2 cellular contexts compared by ENCODE assay signal in genomic region chr22:43153916-43154315, GRCh38.
TF ChIP-seq lines count a peak whose summit lies in the region.

No MANE protein-coding gene starts in this region.

TF ChIP-seq in IMR-90, 13 proteins besides CTCF, POLR2A, EP300 and RAD21:
- no peak for TF ChIP-seq USF2 (IDR thresholded peaks at IDR 0.05; ENCODE audit: low read depth, low read length)
- TF ChIP-seq FOS (IDR thresholded peaks at IDR 0.05; ENCODE audit: low read depth, low read length) = no peak
- no peak for TF ChIP-seq CEBPB (IDR thresholded peaks at IDR 0.05; ENCODE audit: low read depth, low read length)
- TF ChIP-seq ELK1 (IDR thresholded peaks at IDR 0.05; ENCODE audit: borderline replicate concordance, low read depth, low read length) = no peak
- no peak for TF ChIP-seq BHLHE40 (IDR thresholded peaks at IDR 0.05; ENCODE audit: low read depth, low read length)
- TF ChIP-seq CHD1 (IDR thresholded peaks at IDR 0.05; ENCODE audit: low read depth, low read length) = no peak
- TF ChIP-seq MXI1 (IDR thresholded peaks at IDR 0.05; ENCODE audit: borderline replicate concordance, low read depth, low read length) = no peak
- TF ChIP-seq SMC3 (IDR thresholded peaks at IDR 0.05; ENCODE audit: low read depth, low read length) = no peak
- no peak for TF ChIP-seq MAFK (IDR thresholded peaks at IDR 0.05; ENCODE audit: low read depth, low read length)
- TF ChIP-seq NFE2L2 (IDR thresholded peaks at IDR 0.05; ENCODE audit: low read depth, low read length) = no peak
- TF ChIP-seq MAZ (IDR thresholded peaks at IDR 0.05; ENCODE audit: borderline replicate concordance, low read depth, low read length) = no peak
- no peak for TF ChIP-seq RCOR1 (IDR thresholded peaks at IDR 0.05; ENCODE audit: insufficient replicate concordance, low read length)
- no peak for TF ChIP-seq RFX5 (IDR thresholded peaks at IDR 0.05; ENCODE audit: low read depth, low read length)

TF ChIP-seq in SK-N-SH, 30 proteins besides CTCF, POLR2A, EP300 and RAD21:
- TF ChIP-seq MAX (IDR thresholded peaks at IDR 0.05; ENCODE audit: low read depth) = no peak
- TF ChIP-seq USF1 (IDR thresholded peaks at IDR 0.05; ENCODE audit: borderline replicate concordance, low read depth) = no peak
- no peak for TF ChIP-seq TEAD4 (IDR thresholded peaks at IDR 0.05; ENCODE audit: borderline replicate concordance, insufficient read depth)
- no peak for TF ChIP-seq MEF2A (IDR thresholded peaks at IDR 0.05; ENCODE audit: borderline replicate concordance, low read depth)
- TF ChIP-seq TCF12 (IDR thresholded peaks at IDR 0.05) = no peak
- no peak for TF ChIP-seq REST (IDR thresholded peaks at IDR 0.05; ENCODE audit: low read depth, low read length)
